13 cellular contexts compared by ENCODE assay signal in the genomic region with DNA sequence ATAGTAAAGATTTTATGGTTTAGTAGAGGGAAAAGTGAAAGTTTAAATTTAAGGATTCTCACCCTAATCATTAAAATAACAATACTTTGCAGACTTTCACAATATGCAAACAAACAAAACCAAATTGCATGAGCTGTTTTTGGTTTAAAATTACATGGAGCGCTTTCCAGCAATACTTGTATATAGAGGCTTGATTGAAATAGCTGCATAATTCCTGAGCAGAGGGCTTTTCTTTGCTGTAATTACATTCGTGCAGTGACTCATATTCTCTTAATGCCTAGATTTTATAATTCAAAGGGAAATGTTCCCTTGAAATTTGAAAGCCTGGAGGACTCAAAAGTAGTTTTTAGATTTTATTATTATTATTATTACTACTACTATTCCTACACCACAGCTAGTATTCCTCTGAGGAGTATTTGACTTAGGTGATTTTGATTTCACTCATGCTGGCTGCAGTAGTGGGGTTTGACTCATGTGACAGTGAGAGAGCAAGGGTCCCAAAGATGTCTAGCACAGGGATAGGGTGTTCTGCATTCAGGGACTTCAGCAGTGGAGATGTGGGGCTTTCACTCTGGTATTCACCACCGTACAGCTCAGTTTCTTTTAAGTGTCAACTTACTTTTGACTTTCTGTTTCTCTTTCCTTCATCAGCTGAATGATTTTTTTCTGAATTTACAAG.
DNase-seq lines count a peak whose midpoint lies in the region; ATAC-seq, FAIRE-seq and TF ChIP-seq lines count a peak whose summit lies in the region.
"Had no signal": no experiment of that assay in that cellular context is flagged by ENCODE, and none has a peak within 500 bp of the region (broad histone marks: within the 10 kb centered on the region; RNA-seq: fewer than 3 reads in every experiment).

No MANE protein-coding gene starts in this region.

- H3K4me3 Mint-ChIP-seq in GM23338 = no peak overlapping the region
- no peak overlapping the region for H3K4me3 Mint-ChIP-seq in activated CD4-positive, alpha-beta memory T cell treated with anti-CD3 and anti-CD28 coated beads, Interleukin-2, amount 10 ng/mL, durations not matched to agents 7 days and 5 days
- H3K4me3 Mint-ChIP-seq: activated T-cell treated with anti-CD3 and anti-CD28 coated beads, Interleukin-2, amount 50 U/mL, for 4 hours had no signal

- CTCF ChIA-PET in activated CD4-positive, alpha-beta memory T cell treated with anti-CD3 and anti-CD28 coated beads, Interleukin-2, amount 10 ng/mL, durations not matched to agents 7 days and 5 days (lab: Charles Lee) = no interaction called here

- H3K27ac Mint-ChIP-seq in GM23338 = peak overlapping the region; percentile 87
- no peak overlapping the region for H3K27ac Mint-ChIP-seq in activated CD4-positive, alpha-beta memory T cell treated with anti-CD3 and anti-CD28 coated beads, Interleukin-2, amount 10 ng/mL, durations not matched to agents 7 days and 5 days

- peaks cover 13% of the 10 kb centered on the region for H3K4me1 Mint-ChIP-seq in GM23338
- H3K4me1 Mint-ChIP-seq in activated CD4-positive, alpha-beta memory T cell treated with anti-CD3 and anti-CD28 coated beads, Interleukin-2, amount 10 ng/mL, durations not matched to agents 7 days and 5 days = peaks cover 5% of the 10 kb centered on the region

- WGBS in small intestine, 3 donors = 46 to 48% (median 47%) methylated on average over 3 of the region's 3 CpGs

- peaks cover 17% of the 10 kb centered on the region for H3K36me3 Mint-ChIP-seq in GM23338 (ENCODE audit: low read depth)
- no peaks in the 10 kb centered on the region for H3K36me3 Mint-ChIP-seq in activated CD4-positive, alpha-beta memory T cell treated with anti-CD3 and anti-CD28 coated beads, Interleukin-2, amount 10 ng/mL, durations not matched to agents 7 days and 5 days (ENCODE audit: low read depth)

- peaks cover 2% of the 10 kb centered on the region for H3K27me3 Mint-ChIP-seq in GM23338 (ENCODE audit: insufficient read depth, low read depth, poor library complexity)
- H3K27me3 Mint-ChIP-seq in activated CD4-positive, alpha-beta memory T cell treated with anti-CD3 and anti-CD28 coated beads, Interleukin-2, amount 10 ng/mL, durations not matched to agents 7 days and 5 days = peaks cover 2% of the 10 kb centered on the region

- no peak overlapping the region for H3K27ac ChIP-seq in ACC112 (ENCODE audit: low read depth, low read length)
- H3K27ac ChIP-seq in GM23338 (ENCODE audit: low read depth) = no peak overlapping the region
- H3K27ac ChIP-seq in small intestine (ENCODE audit: low read depth in 1 of 2, low read length in 1 of 2) = no peak overlapping the region
- H3K27ac ChIP-seq: vagina had no signal

- H3K9me2 ChIP-seq in GM23338 (ENCODE audit: insufficient read depth) = no peaks in the 10 kb centered on the region; the same call in 1 of the 2 replicates

- DNase-seq in GM23338 (ENCODE audit: low spot score) = peak; percentile 5
- no peak for DNase-seq in activated CD4-positive, alpha-beta T cell treated with anti-CD3 and anti-CD28 coated beads, Interleukin-2, amount 50 U/mL, for 48 hours
- no peak for DNase-seq in small intestine
- no peak for DNase-seq in activated CD4-positive, alpha-beta memory T cell treated with anti-CD3 and anti-CD28 coated beads, Interleukin-2, amount 10 ng/mL, durations not matched to agents 7 days and 5 days
- DNase-seq in NCI-H226 = no peak
- DNase-seq: activated T-cell treated with anti-CD3 and anti-CD28 coated beads, Interleukin-2, amount 50 U/mL, for 4 hours; mammary epithelial cell; NCI-H526 treated with DMSO at 0.1 percent for 48 hours; T-helper 1 cell had no signal

- no peaks in the 10 kb centered on the region for H4K20me1 ChIP-seq in GM23338 (replicated peaks; ENCODE audit: insufficient read depth)

- no peaks in the 10 kb centered on the region for H3F3A ChIP-seq in GM23338 (replicated peaks; ENCODE audit: low read depth)

- H3K27me3 ChIP-seq in ACC112 (ENCODE audit: insufficient read depth, low read length) (no peaks in the 10 kb centered on the region), GM23338 (ENCODE audit: insufficient read depth) (no peaks in the 10 kb centered on the region), small intestine (ENCODE audit: control insufficient read depth in 2 of 2, insufficient read depth in 2 of 2, low read length in 2 of 2) (no peaks in the 10 kb centered on the region)
- H3K27me3 ChIP-seq: vagina had no signal

- FAIRE-seq in small intestine (lab: Jason Lieb, UNC) = no peak

- H3K9me3 Mint-ChIP-seq in GM23338 = peaks cover 10% of the 10 kb centered on the region
- H3K9me3 Mint-ChIP-seq in activated CD4-positive, alpha-beta memory T cell treated with anti-CD3 and anti-CD28 coated beads, Interleukin-2, amount 10 ng/mL, durations not matched to agents 7 days and 5 days = no peaks in the 10 kb centered on the region

- H3K36me3 ChIP-seq in ACC112 (ENCODE audit: insufficient read depth, low read length) (no peaks in the 10 kb centered on the region), GM23338 (ENCODE audit: insufficient read depth) (peaks cover 6% of the 10 kb centered on the region), small intestine (ENCODE audit: control insufficient read depth in 2 of 2, insufficient read depth in 2 of 2, low read length in 2 of 2) (no peaks in the 10 kb centered on the region)
- H3K36me3 ChIP-seq: vagina had no signal

- TF ChIP-seq CTCF in GM23338 (conservative IDR thresholded peaks at IDR 0.05; ENCODE audit: low read depth in 2 of 2) = no peak

- H3K79me2 ChIP-seq in ACC112 (ENCODE audit: control insufficient read depth, insufficient read depth, low read length, unreplicated experiment) (no peaks in the 10 kb centered on the region), GM23338 (replicated peaks; ENCODE audit: insufficient read depth) (no peaks in the 10 kb centered on the region)

- peak; percentile 91 for ATAC-seq in GM18909 (IDR thresholded peaks at IDR 0.05; ENCODE audit: poor library complexity, unreplicated experiment)
- ATAC-seq in GM23338 = no peak
- peak; percentile 83 for ATAC-seq in HG03196 (IDR thresholded peaks at IDR 0.05; ENCODE audit: unreplicated experiment)
- ATAC-seq: activated T-cell treated with anti-CD3 and anti-CD28 coated beads, Interleukin-2, amount 50 U/mL, for 4 hours had no signal

- H3K4me2 ChIP-seq in GM23338 = peak overlapping the region; percentile 18; the same call in 1 of the 2 replicates

- POLR2A ChIA-PET in activated CD4-positive, alpha-beta memory T cell treated with anti-CD3 and anti-CD28 coated beads, Interleukin-2, amount 10 ng/mL, durations not matched to agents 7 days and 5 days (lab: Charles Lee) = no interaction called here

- H3K4me1 ChIP-seq in ACC112 (ENCODE audit: control insufficient read depth, insufficient read depth, low read length, unreplicated experiment) (peaks cover 5% of the 10 kb centered on the region), GM23338 (ENCODE audit: insufficient read depth) (peaks cover 4% of the 10 kb centered on the region; the same call in 1 of the 2 replicates), small intestine (ENCODE audit: control insufficient read depth in 2 of 2, insufficient read depth in 1 of 2, low read depth in 1 of 2, low read length in 1 of 2) (no peaks in the 10 kb centered on the region)
- H3K4me1 ChIP-seq: vagina had no signal

- H3K4me3 ChIP-seq in ACC112 (ENCODE audit: low read depth, low read length) (peak overlapping the region; percentile 53), GM23338 (no peak overlapping the region), small intestine (ENCODE audit: low read depth in 1 of 2, low read length in 2 of 2) (no peak overlapping the region)
- H3K4me3 ChIP-seq: vagina had no signal

- peak overlapping the region; percentile 66 for H2AFZ ChIP-seq in ACC112 (ENCODE audit: low read length, unreplicated experiment)
- no peak overlapping the region for H2AFZ ChIP-seq in GM23338

- no peaks in the 10 kb centered on the region for H3K9me3 ChIP-seq in small intestine (ENCODE audit: control insufficient read depth, low read depth)
- H3K9me3 ChIP-seq: vagina had no signal

TF ChIP-seq in GM23338, 12 proteins besides CTCF, POLR2A, EP300 and RAD21 (continues in another document):
- TF ChIP-seq, protein P1, sequence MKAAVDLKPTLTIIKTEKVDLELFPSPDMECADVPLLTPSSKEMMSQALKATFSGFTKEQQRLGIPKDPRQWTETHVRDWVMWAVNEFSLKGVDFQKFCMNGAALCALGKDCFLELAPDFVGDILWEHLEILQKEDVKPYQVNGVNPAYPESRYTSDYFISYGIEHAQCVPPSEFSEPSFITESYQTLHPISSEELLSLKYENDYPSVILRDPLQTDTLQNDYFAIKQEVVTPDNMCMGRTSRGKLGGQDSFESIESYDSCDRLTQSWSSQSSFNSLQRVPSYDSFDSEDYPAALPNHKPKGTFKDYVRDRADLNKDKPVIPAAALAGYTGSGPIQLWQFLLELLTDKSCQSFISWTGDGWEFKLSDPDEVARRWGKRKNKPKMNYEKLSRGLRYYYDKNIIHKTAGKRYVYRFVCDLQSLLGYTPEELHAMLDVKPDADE (IDR thresholded peaks at IDR 0.05) = no peak
- TF ChIP-seq ZNF331 (CRISPR knock-in tag; IDR thresholded peaks at IDR 0.05; ENCODE audit: low read depth) (no peak), NANOG (IDR thresholded peaks at IDR 0.05; ENCODE audit: borderline replicate concordance) (no peak), STAT1 (IDR thresholded peaks at IDR 0.05; ENCODE audit: unreplicated experiment) (no peak)
